Comparison of ENCODE assay signal across 1 cellular context in genomic region chr12:42584539-42585174, GRCh38.
TF ChIP-seq lines count a peak whose summit lies in the region.

No MANE protein-coding gene starts in this region.

TF ChIP-seq in endothelial cell of umbilical vein, 7 proteins besides CTCF, POLR2A, EP300 and RAD21 (continued from another document):
- no peak for TF ChIP-seq FOS (IDR thresholded peaks at IDR 0.05; ENCODE audit: borderline replicate concordance, insufficient read depth, low read length)
